1 cellular context compared by ENCODE assay signal in the genomic region with DNA sequence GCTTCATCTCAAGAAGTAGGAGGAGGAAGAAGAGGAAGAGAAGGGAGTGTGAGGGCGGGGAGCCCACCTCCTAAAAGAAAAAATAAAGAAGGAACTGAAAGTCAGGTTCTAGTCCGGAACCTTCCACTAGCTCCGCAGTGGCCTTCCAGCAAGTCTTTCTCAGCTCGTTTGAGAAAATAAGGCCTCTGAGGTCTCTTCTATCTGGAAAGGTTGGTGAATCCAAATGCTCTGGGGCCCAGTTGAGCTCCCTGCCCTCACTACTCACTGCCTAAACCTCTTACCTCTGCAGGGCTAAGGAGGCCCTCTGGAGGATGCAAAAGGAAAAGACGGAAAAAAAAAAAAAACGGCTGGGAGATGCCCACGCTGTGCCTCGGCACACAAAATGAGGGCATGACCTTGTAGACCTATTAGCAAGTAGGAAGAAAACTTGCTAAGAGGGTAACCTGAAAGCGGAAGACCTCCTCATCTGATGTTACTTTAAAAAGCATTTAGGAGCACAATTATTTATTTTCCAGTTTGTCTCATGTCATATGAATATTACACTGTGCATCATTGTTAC.
TF ChIP-seq lines count a peak whose summit lies in the region.

No MANE protein-coding gene starts in this region.

TF ChIP-seq in IMR-90, 13 proteins besides CTCF, POLR2A, EP300 and RAD21:
- TF ChIP-seq MAFK (IDR thresholded peaks at IDR 0.05; ENCODE audit: low read depth, low read length) (no peak), RFX5 (IDR thresholded peaks at IDR 0.05; ENCODE audit: low read depth, low read length) (no peak), ELK1 (IDR thresholded peaks at IDR 0.05; ENCODE audit: borderline replicate concordance, low read depth, low read length) (no peak), FOS (IDR thresholded peaks at IDR 0.05; ENCODE audit: low read depth, low read length) (no peak), NFE2L2 (IDR thresholded peaks at IDR 0.05; ENCODE audit: low read depth, low read length) (no peak), SMC3 (IDR thresholded peaks at IDR 0.05; ENCODE audit: low read depth, low read length) (peak; percentile 37), RCOR1 (IDR thresholded peaks at IDR 0.05; ENCODE audit: insufficient replicate concordance, low read length) (no peak)
- TF ChIP-seq, protein P1, sequence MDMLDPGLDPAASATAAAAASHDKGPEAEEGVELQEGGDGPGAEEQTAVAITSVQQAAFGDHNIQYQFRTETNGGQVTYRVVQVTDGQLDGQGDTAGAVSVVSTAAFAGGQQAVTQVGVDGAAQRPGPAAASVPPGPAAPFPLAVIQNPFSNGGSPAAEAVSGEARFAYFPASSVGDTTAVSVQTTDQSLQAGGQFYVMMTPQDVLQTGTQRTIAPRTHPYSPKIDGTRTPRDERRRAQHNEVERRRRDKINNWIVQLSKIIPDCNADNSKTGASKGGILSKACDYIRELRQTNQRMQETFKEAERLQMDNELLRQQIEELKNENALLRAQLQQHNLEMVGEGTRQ (IDR thresholded peaks at IDR 0.05; ENCODE audit: low read depth, low read length): no peak
